Comparison of ENCODE assay signal across 9 cellular contexts in genomic region chr7:150686030-150686626, GRCh38. TPM values are rescaled to one million over a fixed set of nuclear protein-coding genes. Genes with fewer than 3 reads are reported as not detected.
DNase-seq lines count a peak whose midpoint lies in the region; ATAC-seq, FAIRE-seq and TF ChIP-seq lines count a peak whose summit lies in the region.
"Had no signal": no experiment of that assay in that cellular context is flagged by ENCODE, and none has a peak within 500 bp of the region (broad histone marks: within the 10 kb centered on the region; RNA-seq: fewer than 3 reads in every experiment).

No MANE protein-coding gene starts in this region.

- peak overlapping the region; percentile 29 for H2AFZ ChIP-seq in astrocyte (ENCODE audit: low read depth, low read length)

- peak; percentile 27 for ATAC-seq in GM18873 (IDR thresholded peaks at IDR 0.05; ENCODE audit: low FRiP score, unreplicated experiment)
- peak; percentile 24 for ATAC-seq in HG03139 (IDR thresholded peaks at IDR 0.05; ENCODE audit: unreplicated experiment)
- ATAC-seq in mucosa of descending colon, result peak; percentile 51
- no peak for ATAC-seq in HG03342 (IDR thresholded peaks at IDR 0.05; ENCODE audit: unreplicated experiment)

- H3K4me3 Mint-ChIP-seq in astrocyte (ENCODE audit: unreplicated experiment), result no peak overlapping the region

- TF ChIP-seq CTCF in astrocyte (IDR thresholded peaks at IDR 0.05; ENCODE audit: insufficient read depth, low read depth, low read length) (no peak), mucosa of descending colon (IDR thresholded peaks at IDR 0.05) (no peak)

- no peaks in the 10 kb centered on the region for H3K4me1 Mint-ChIP-seq in astrocyte (ENCODE audit: low read depth, unreplicated experiment)

- H4K20me1 ChIP-seq in astrocyte (ENCODE audit: insufficient read depth, low read length), result no peaks in the 10 kb centered on the region

- H3K36me3 ChIP-seq in astrocyte (ENCODE audit: insufficient read depth, low read length) (no peaks in the 10 kb centered on the region), mucosa of descending colon (ENCODE audit: low read depth) (no peaks in the 10 kb centered on the region)

- H3K4me1 ChIP-seq in astrocyte (ENCODE audit: insufficient read depth, low read length) (no peaks in the 10 kb centered on the region), mucosa of descending colon (ENCODE audit: low read depth) (peaks cover 3% of the 10 kb centered on the region)

- no peak for FAIRE-seq in astrocyte (lab: Jason Lieb, UNC)

- H3K27ac Mint-ChIP-seq in astrocyte (ENCODE audit: unreplicated experiment), result no peak overlapping the region

- intact Hi-C loops in mucosa of descending colon (cut with DNase I, micrococcal nuclease), result no loop called here

- no peaks in the 10 kb centered on the region for H3K36me3 Mint-ChIP-seq in astrocyte (ENCODE audit: low read depth, unreplicated experiment)

- H3K4me3 ChIP-seq in astrocyte (ENCODE audit: insufficient read depth, low read depth, low read length) (no peak overlapping the region), mucosa of descending colon (peak overlapping the region; percentile 31)

- H3K4me2 ChIP-seq in astrocyte (ENCODE audit: low read length), result peak overlapping the region; percentile 67

- H3K9me3 ChIP-seq in astrocyte (ENCODE audit: insufficient read depth, low read depth, low read length), result no peaks in the 10 kb centered on the region
- H3K9me3 ChIP-seq in mucosa of descending colon, result no peaks in the 10 kb centered on the region

- H3K79me2 ChIP-seq in astrocyte (ENCODE audit: insufficient read depth, low read length), result no peaks in the 10 kb centered on the region

- H3K27ac ChIP-seq in astrocyte (ENCODE audit: low read depth, low read length), result no peak overlapping the region

- peaks cover 5% of the 10 kb centered on the region for H3K9me3 Mint-ChIP-seq in astrocyte (ENCODE audit: unreplicated experiment)

- no peak for DNase-seq in astrocyte (ENCODE audit: low read depth)
- no peak for DNase-seq in mucosa of descending colon
- no peak for DNase-seq in NAMALWA (ENCODE audit: low spot score)
- DNase-seq in NCI-H1417 treated with DMSO at 0.1 percent for 48 hours (lab: John Stamatoyannopoulos, UW), result no peak
- no peak for DNase-seq in NCI-H524 treated with DMSO at 0.1 percent for 48 hours (lab: John Stamatoyannopoulos, UW)

- H3K27me3 ChIP-seq in astrocyte (ENCODE audit: insufficient read depth, low read length), result no peaks in the 10 kb centered on the region

- no peak overlapping the region for H3K9ac ChIP-seq in astrocyte (ENCODE audit: low read length)

- H3K27me3 Mint-ChIP-seq in astrocyte (ENCODE audit: low read depth, unreplicated experiment), result peaks cover 20% of the 10 kb centered on the region

RNA-seq across cellular contexts. Expression of gene GIMAP2, which starts 0.6 kb away (rescaled TPM):
- total RNA-seq in astrocyte, result not detected in 2 replicates
- total RNA-seq in mucosa of descending colon, result 1 to 10 TPM; 8.1 to 8.6 (median 8.3) TPM

RNA-seq across cellular contexts. Expression of gene GIMAP1, which starts 30.3 kb away (rescaled TPM):
- total RNA-seq in astrocyte (not detected in 2 replicates), mucosa of descending colon (1 to 10 TPM in 2 of 3 donors, under 1 TPM in 1; 0.84 to 3.6 (median 2.9) TPM)
- total RNA-seq: renal cortical epithelial cell had no signal

RNA-seq across cellular contexts. Expression of gene GIMAP5, which starts 51.1 kb away (rescaled TPM):
- total RNA-seq in astrocyte (0.14 TPM in 1 of 2 replicates, not detected in the other), mucosa of descending colon (10 to 100 TPM in 1 of 3 donors, 1 to 10 TPM in 2; 3.1 to 10.3 (median 9.3) TPM)

RNA-seq across cellular contexts. Expression of gene GIMAP6, which starts 53.9 kb away (rescaled TPM):
- total RNA-seq in astrocyte, result not detected in 2 replicates
- 10 to 100 TPM in 2 of 3 donors, 1 to 10 TPM in 1; 7.5 to 14.9 (median 13.2) TPM for total RNA-seq in mucosa of descending colon
